25 cellular contexts compared by ENCODE assay signal in the genomic region with DNA sequence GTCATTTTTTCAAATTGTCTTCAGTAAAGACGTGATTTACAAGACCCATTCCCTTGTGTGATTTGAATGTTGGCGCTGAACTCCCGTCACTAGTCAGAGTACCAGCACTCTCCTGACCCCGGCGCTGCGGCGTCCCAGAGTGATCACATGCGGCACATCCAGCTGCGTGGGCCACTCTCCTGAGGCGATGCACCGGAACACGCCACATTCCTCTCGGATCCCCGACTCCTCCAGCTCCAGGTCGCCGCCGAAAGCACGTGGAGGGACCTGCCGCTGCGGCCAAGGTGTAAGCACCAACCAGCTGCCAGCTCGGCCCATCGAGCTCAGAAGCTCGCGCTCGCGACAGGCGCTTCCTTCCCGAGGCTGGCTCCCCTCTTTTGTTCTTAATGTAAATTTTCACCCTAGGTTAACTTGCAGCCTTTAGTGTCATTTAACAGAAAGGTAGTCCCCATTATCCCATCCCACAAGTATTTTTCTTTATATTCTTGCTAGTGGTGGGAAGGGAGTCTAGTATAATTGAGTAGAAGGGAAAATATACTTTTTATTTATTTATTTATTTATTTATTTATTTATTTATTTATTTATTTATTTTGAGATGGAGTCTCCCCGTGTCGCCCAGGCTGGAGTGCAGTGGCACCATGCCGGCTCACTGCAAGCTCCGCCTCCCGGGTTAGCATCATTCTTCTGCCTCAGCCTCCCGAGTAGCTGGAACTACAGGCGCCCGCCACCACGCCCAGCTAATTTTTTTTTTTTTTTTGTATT.
DNase-seq lines count a peak whose midpoint lies in the region; ATAC-seq and TF ChIP-seq lines count a peak whose summit lies in the region.
"Had no signal": no experiment of that assay in that cellular context is flagged by ENCODE, and none has a peak within 500 bp of the region (broad histone marks: within the 10 kb centered on the region; RNA-seq: fewer than 3 reads in every experiment).

No MANE protein-coding gene starts in this region.

- H3K4me3 ChIP-seq in testis = peak overlapping the region in 1 of 2 donors; percentile 48
- H3K4me3 ChIP-seq: esophagus squamous epithelium, SJSA1 had no signal

- WGBS in testis, 2 donors = 66 to 72% methylated on average over 21 to 37 of the region's 37 CpGs

- peaks cover 8% of the 10 kb centered on the region for H3K9me3 Mint-ChIP-seq in chondrocyte (ENCODE audit: low read depth)
- peaks cover 14% of the 10 kb centered on the region for H3K9me3 Mint-ChIP-seq in activated naive CD8-positive, alpha-beta T cell treated with anti-CD3 and anti-CD28 coated beads, Interleukin-2, amount 50 U/mL, for 24 hours
- H3K9me3 Mint-ChIP-seq: activated naive CD4-positive, alpha-beta T cell treated with anti-CD3 and anti-CD28 coated beads, Interleukin-2, amount 10 ng/mL, durations not matched to agents 7 days and 5 days; activated T-cell treated with anti-CD3 and anti-CD28 coated beads, Interleukin-2, amount 50 U/mL, for 4 hours had no signal

- intact Hi-C loops in testis (cut with DNase I; ENCODE audit: low total_unique reads) = no loop called here

- TF ChIP-seq CTCF in chondrocyte (IDR thresholded peaks at IDR 0.05) = no peak
- no peak for TF ChIP-seq CTCF in testis (IDR thresholded peaks at IDR 0.05)

- H3K27me3 Mint-ChIP-seq in chondrocyte (ENCODE audit: low read depth) = no peaks in the 10 kb centered on the region
- no peaks in the 10 kb centered on the region for H3K27me3 Mint-ChIP-seq in activated naive CD8-positive, alpha-beta T cell treated with anti-CD3 and anti-CD28 coated beads, Interleukin-2, amount 50 U/mL, for 24 hours
- H3K27me3 Mint-ChIP-seq: activated CD4-positive, alpha-beta T cell treated with anti-CD3 and anti-CD28 coated beads for 36 hours had no signal

- no peak for ATAC-seq in activated naive CD8-positive, alpha-beta T cell treated with anti-CD3 and anti-CD28 coated beads, Interleukin-2, amount 50 U/mL, for 24 hours
- ATAC-seq: activated CD4-positive, alpha-beta T cell treated with anti-CD3 and anti-CD28 coated beads for 36 hours; activated T-cell treated with anti-CD3 and anti-CD28 coated beads, Interleukin-2, amount 50 U/mL, for 4 hours; HepG2; left lobe of liver; Panc1 had no signal

- H3K9me3 ChIP-seq in testis = no peaks in the 10 kb centered on the region
- H3K9me3 ChIP-seq: BE2C, esophagus squamous epithelium, SJSA1 had no signal

- peaks cover 4% of the 10 kb centered on the region for H3K4me1 Mint-ChIP-seq in chondrocyte (ENCODE audit: low read depth)
- no peaks in the 10 kb centered on the region for H3K4me1 Mint-ChIP-seq in activated naive CD8-positive, alpha-beta T cell treated with anti-CD3 and anti-CD28 coated beads, Interleukin-2, amount 50 U/mL, for 24 hours
- H3K4me1 Mint-ChIP-seq: activated CD4-positive, alpha-beta T cell treated with anti-CD3 and anti-CD28 coated beads for 36 hours; activated naive CD4-positive, alpha-beta T cell treated with anti-CD3 and anti-CD28 coated beads, Interleukin-2, amount 10 ng/mL, durations not matched to agents 7 days and 5 days had no signal

- H3K4me3 Mint-ChIP-seq in chondrocyte (ENCODE audit: unreplicated experiment) = no peak overlapping the region
- no peak overlapping the region for H3K4me3 Mint-ChIP-seq in activated naive CD8-positive, alpha-beta T cell treated with anti-CD3 and anti-CD28 coated beads, Interleukin-2, amount 50 U/mL, for 24 hours
- H3K4me3 Mint-ChIP-seq: activated CD4-positive, alpha-beta T cell treated with anti-CD3 and anti-CD28 coated beads for 36 hours; activated naive CD4-positive, alpha-beta T cell treated with anti-CD3 and anti-CD28 coated beads, Interleukin-2, amount 10 ng/mL, durations not matched to agents 7 days and 5 days; activated T-cell treated with anti-CD3 and anti-CD28 coated beads, Interleukin-2, amount 50 U/mL, for 4 hours had no signal

- H3K36me3 Mint-ChIP-seq in chondrocyte (ENCODE audit: low read depth) = no peaks in the 10 kb centered on the region
- H3K36me3 Mint-ChIP-seq in activated naive CD8-positive, alpha-beta T cell treated with anti-CD3 and anti-CD28 coated beads, Interleukin-2, amount 50 U/mL, for 24 hours (ENCODE audit: low read depth) = no peaks in the 10 kb centered on the region
- H3K36me3 Mint-ChIP-seq: activated naive CD4-positive, alpha-beta T cell treated with anti-CD3 and anti-CD28 coated beads, Interleukin-2, amount 10 ng/mL, durations not matched to agents 7 days and 5 days had no signal

- H3K36me3 ChIP-seq in testis (ENCODE audit: low read depth, missing control alignments) = no peaks in the 10 kb centered on the region
- H3K36me3 ChIP-seq: BE2C, esophagus squamous epithelium, SJSA1 had no signal

- TF ChIP-seq POLR2A in testis (IDR thresholded peaks at IDR 0.05) = no peak

- H3K27ac ChIP-seq in testis = no peak overlapping the region
- H3K27ac ChIP-seq: esophagus squamous epithelium, SJSA1 had no signal

- H3K27ac Mint-ChIP-seq in chondrocyte (ENCODE audit: unreplicated experiment) = no peak overlapping the region
- H3K27ac Mint-ChIP-seq in activated naive CD8-positive, alpha-beta T cell treated with anti-CD3 and anti-CD28 coated beads, Interleukin-2, amount 50 U/mL, for 24 hours = no peak overlapping the region
- H3K27ac Mint-ChIP-seq: activated CD4-positive, alpha-beta T cell treated with anti-CD3 and anti-CD28 coated beads for 36 hours; activated naive CD4-positive, alpha-beta T cell treated with anti-CD3 and anti-CD28 coated beads, Interleukin-2, amount 10 ng/mL, durations not matched to agents 7 days and 5 days had no signal

- H3K4me1 ChIP-seq in testis = no peaks in the 10 kb centered on the region
- H3K4me1 ChIP-seq: BE2C, esophagus squamous epithelium, SJSA1 had no signal

- DNase-seq in activated gamma-delta T cell (lab: John Stamatoyannopoulos, UW) = peak; percentile 5
- no peak for DNase-seq in activated gamma-delta T cell treated with Interleukin-2 at 50 U/mL for 16 hours
- DNase-seq in chondrocyte (ENCODE audit: low spot score) = peak; percentile 90
- peak; percentile 29 for DNase-seq in left kidney (ENCODE audit: low read depth, low spot score)
- peak; percentile 19 for DNase-seq in testis
- DNase-seq in NK-92 treated with Interleukin-12 subunit alpha and Interleukin-12 subunit beta, amount 100 ng/mL, for 24 hours (lab: John Stamatoyannopoulos, UW) = no peak
- DNase-seq in medulla oblongata (ENCODE audit: extremely low spot score) = no peak
- no peak for DNase-seq in activated naive CD8-positive, alpha-beta T cell treated with anti-CD3 and anti-CD28 coated beads, Interleukin-2, amount 50 U/mL, for 24 hours
- DNase-seq: 8988T; activated CD4-positive, alpha-beta T cell treated with anti-CD3 and anti-CD28 coated beads for 36 hours; activated CD8-positive, alpha-beta memory T cell treated with anti-CD3 and anti-CD28 coated beads for 24 hours; activated naive CD4-positive, alpha-beta T cell treated with anti-CD3 and anti-CD28 coated beads, Interleukin-2, amount 10 ng/mL, durations not matched to agents 7 days and 5 days; activated T-cell treated with anti-CD3 and anti-CD28 coated beads, Interleukin-2, amount 50 U/mL, for 4 hours; BE2C; cerebellar nuclear complex; effector CD8-positive, alpha-beta T cell; esophagus squamous epithelium; NCI-H1092 treated with DMSO at 0.1 percent for 48 hours; NCI-H510A; stimulated activated CD4-positive, alpha-beta T cell treated with anti-CD3 and anti-CD28 coated beads, Interleukin-4, amount 100 ng/mL, for 24 hours; stimulated activated naive CD4-positive, alpha-beta T cell treated with Interleukin-2 at 50 U/mL for 16 hours had no signal

- H3K27me3 ChIP-seq in testis = no peaks in the 10 kb centered on the region
- H3K27me3 ChIP-seq: BE2C, esophagus squamous epithelium, SJSA1 had no signal

Comparison
In these comparisons a context has a peak if more than half of its experiments do, and no peak if none do; other contexts are left out.
1. DNase-seq: peak in activated gamma-delta T cell (single experiment), chondrocyte (single experiment), left kidney (single experiment) and testis (single experiment); none in activated gamma-delta T cell treated with Interleukin-2 at 50 U/mL for 16 hours (single experiment), NK-92 treated with Interleukin-12 subunit alpha and Interleukin-12 subunit beta, amount 100 ng/mL, for 24 hours (single experiment), medulla oblongata (single experiment) and activated naive CD8-positive, alpha-beta T cell treated with anti-CD3 and anti-CD28 coated beads, Interleukin-2, amount 50 U/mL, for 24 hours (single experiment).